10 cellular contexts compared by ENCODE assay signal in genomic region chr12:1115471-1116242, GRCh38.
DNase-seq lines count a peak whose midpoint lies in the region; ATAC-seq lines count a peak whose summit lies in the region.
"Had no signal": no experiment of that assay in that cellular context is flagged by ENCODE, and none has a peak within 500 bp of the region (broad histone marks: within the 10 kb centered on the region; RNA-seq: fewer than 3 reads in every experiment).

No MANE protein-coding gene starts in this region.

- H3K27me3 ChIP-seq in H7 (ENCODE audit: control insufficient read depth, insufficient read depth, low read length) (peaks cover 1% of the 10 kb centered on the region; the same call in 1 of the 2 replicates), HAP-1 (ENCODE audit: low read depth) (no peaks in the 10 kb centered on the region)

- POLR2A ChIA-PET in activated CD4-positive, alpha-beta T cell treated with anti-CD3 and anti-CD28 coated beads for 36 hours (lab: Charles Lee): no interaction called here

- in situ Hi-C loops in HAP-1 (cut with MboI; ENCODE audit: low sequenced_read_pairs): no loop called here

- H3K36me3 ChIP-seq in H7 (replicated peaks; ENCODE audit: control insufficient read depth, insufficient read depth, low read length) (no peaks in the 10 kb centered on the region), HAP-1 (replicated peaks) (no peaks in the 10 kb centered on the region; the same call in 1 of the 2 replicates)

- no peaks in the 10 kb centered on the region for H3K4me1 ChIP-seq in HAP-1

- no peak for DNase-seq in activated CD4-positive, alpha-beta T cell treated with anti-CD3 and anti-CD28 coated beads for 36 hours
- no peak for DNase-seq in activated CD4-positive, alpha-beta T cell treated with anti-CD3 and anti-CD28 coated beads, Interleukin-2, amount 50 U/mL, for 48 hours
- DNase-seq in RKO (ENCODE audit: low spot score): peak; percentile 49
- DNase-seq in fibroblast of gingiva (ENCODE audit: low read depth): peak; percentile 21
- no peak for DNase-seq in stimulated activated naive CD8-positive, alpha-beta T cell treated with anti-CD3 and anti-CD28 coated beads, Interleukin-15, Interleukin-2, amounts not matched to agents 100 U/mL and 50 U/mL, for 24 hours
- no peak for DNase-seq in H7
- DNase-seq in KG1 (lab: John Stamatoyannopoulos, UW): no peak
- DNase-seq in HAP-1 (ENCODE audit: low spot score in 2 of 2): no peak
- DNase-seq: 8988T, NCI-H187 treated with DMSO at 0.1 percent for 48 hours had no signal

- CTCF ChIA-PET in activated CD4-positive, alpha-beta T cell treated with anti-CD3 and anti-CD28 coated beads for 36 hours (lab: Charles Lee): interaction anchor here (0.6 to 4.9 kb wide), 7 partner anchors 8 to 475 kb away, joined by 3 to 133 read pairs (median 17); no protein-coding TSS in a partner anchor

- no peaks in the 10 kb centered on the region for H3K9me3 Mint-ChIP-seq in activated CD4-positive, alpha-beta T cell treated with anti-CD3 and anti-CD28 coated beads for 36 hours (ENCODE audit: low read depth)

- H3K4me3 Mint-ChIP-seq in activated CD4-positive, alpha-beta T cell treated with anti-CD3 and anti-CD28 coated beads for 36 hours: no peak overlapping the region

- H3K4me3 ChIP-seq in H7 (ENCODE audit: insufficient read depth, low read depth, low read length) (no peak overlapping the region), HAP-1 (no peak overlapping the region)

- peaks cover 12% of the 10 kb centered on the region for H3K4me1 Mint-ChIP-seq in activated CD4-positive, alpha-beta T cell treated with anti-CD3 and anti-CD28 coated beads for 36 hours

- no peaks in the 10 kb centered on the region for H3K36me3 Mint-ChIP-seq in activated CD4-positive, alpha-beta T cell treated with anti-CD3 and anti-CD28 coated beads for 36 hours (ENCODE audit: low read depth)

- intact Hi-C loops in activated CD4-positive, alpha-beta T cell treated with anti-CD3 and anti-CD28 coated beads for 36 hours (cut with DNase I, micrococcal nuclease): loop anchor here (1.0 to 5.0 kb wide), 3 partner anchors 16 to 417 kb away; no protein-coding TSS in a partner anchor

- peak overlapping the region; percentile 44 for H3K27ac Mint-ChIP-seq in activated CD4-positive, alpha-beta T cell treated with anti-CD3 and anti-CD28 coated beads for 36 hours

- ATAC-seq in activated CD4-positive, alpha-beta T cell treated with anti-CD3 and anti-CD28 coated beads for 36 hours: peak; percentile 86
- ATAC-seq in stimulated activated naive CD8-positive, alpha-beta T cell treated with anti-CD3 and anti-CD28 coated beads, Interleukin-15, Interleukin-2, amounts not matched to agents 100 U/mL and 50 U/mL, for 24 hours: peak; percentile 19

- no peaks in the 10 kb centered on the region for H3K27me3 Mint-ChIP-seq in activated CD4-positive, alpha-beta T cell treated with anti-CD3 and anti-CD28 coated beads for 36 hours

- H3K9me3 ChIP-seq in HAP-1: no peaks in the 10 kb centered on the region

Comparison
In these comparisons a context has a peak if more than half of its experiments do, and no peak if none do; other contexts are left out.
1. DNase-seq: peak in RKO (single experiment) and fibroblast of gingiva (single experiment); none in activated CD4-positive, alpha-beta T cell treated with anti-CD3 and anti-CD28 coated beads for 36 hours (single experiment), activated CD4-positive, alpha-beta T cell treated with anti-CD3 and anti-CD28 coated beads, Interleukin-2, amount 50 U/mL, for 48 hours (0 of 2), stimulated activated naive CD8-positive, alpha-beta T cell treated with anti-CD3 and anti-CD28 coated beads, Interleukin-15, Interleukin-2, amounts not matched to agents 100 U/mL and 50 U/mL, for 24 hours (single experiment), H7 (single experiment), KG1 (single experiment) and HAP-1 (0 of 2).